Comparison of ENCODE assay signal across 8 cellular contexts in the genomic region with DNA sequence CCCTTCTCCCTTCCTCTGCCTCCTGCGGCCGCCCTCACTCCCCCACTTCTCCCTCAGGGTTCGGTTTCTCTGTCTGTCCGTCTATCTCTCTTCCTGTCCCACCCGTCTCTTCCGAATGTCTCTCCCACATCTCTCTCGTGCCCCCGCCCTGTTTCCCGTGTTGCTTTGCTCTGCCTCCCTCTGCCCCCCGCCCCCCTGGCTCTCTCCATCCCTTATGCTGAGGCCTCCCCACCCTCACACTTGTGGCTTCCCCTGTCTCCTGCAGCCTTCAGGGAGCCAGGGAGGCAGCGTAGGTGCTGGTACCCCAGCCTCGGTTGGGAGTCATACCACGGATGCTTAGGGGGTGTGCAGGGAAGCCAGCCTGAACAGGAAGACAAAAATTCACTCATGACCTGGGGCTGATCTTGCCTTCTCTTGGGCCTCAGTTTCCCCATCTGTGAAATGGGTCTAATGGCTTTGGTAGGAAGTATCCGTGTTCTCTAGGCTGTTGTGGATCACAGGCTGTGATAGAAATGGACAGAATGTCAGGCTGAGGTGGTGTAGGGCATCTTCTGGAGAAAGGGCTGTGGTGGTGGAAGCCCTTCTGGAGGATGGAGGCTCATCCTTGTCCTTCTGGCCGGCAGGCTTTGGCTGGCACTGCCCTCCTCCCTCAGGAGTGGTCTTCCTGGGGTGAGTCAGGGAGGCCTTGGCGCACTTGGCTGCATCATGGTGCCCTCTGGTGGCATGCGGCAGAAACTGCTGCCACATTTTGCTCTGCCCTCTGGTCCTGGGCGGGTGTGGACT. TPM values are rescaled to one million over a fixed set of nuclear protein-coding genes. Genes with fewer than 3 reads are reported as not detected.
DNase-seq lines count a peak whose midpoint lies in the region; ATAC-seq and TF ChIP-seq lines count a peak whose summit lies in the region.

No MANE protein-coding gene starts in this region.

- in situ Hi-C loops in ACHN (cut with HindIII; ENCODE audit: low pct_ligation_motif_present, low pct_unique_long_range_greater_than_20kb, low sequenced_read_pairs) = loop anchor here (25.0 kb wide), 1 partner anchor 129 kb away; no protein-coding TSS in a partner anchor

- WGBS in liver = 58% methylated on average over 18 of the region's 18 CpGs

- no peaks in the 10 kb centered on the region for H3K9me3 ChIP-seq in liver (ENCODE audit: control insufficient read depth in 4 of 4, low read length in 3 of 4)

- H3K4me1 ChIP-seq in liver (ENCODE audit: control insufficient read depth in 4 of 4, insufficient read depth in 4 of 4, low read length in 3 of 4) = no peaks in the 10 kb centered on the region

- no peaks in the 10 kb centered on the region for H3K36me3 ChIP-seq in liver (ENCODE audit: control insufficient read depth in 4 of 4, insufficient read depth in 3 of 4, low read depth in 1 of 4, low read length in 3 of 4)

- no peak overlapping the region for H3K9ac ChIP-seq in liver (ENCODE audit: low read depth in 1 of 2, low read length in 2 of 2)

- peak; percentile 76 for DNase-seq in ACHN
- peak; percentile 78 for DNase-seq in GM19238 (ENCODE audit: insufficient read length, low spot score)
- DNase-seq in NCI-H2227 (lab: John Stamatoyannopoulos, UW; ENCODE audit: unreplicated experiment) = peak; percentile 83
- DNase-seq in activated CD4-positive, alpha-beta T cell treated with anti-CD3 and anti-CD28 coated beads for 24 hours (ENCODE audit: low read depth in 2 of 2) = peak; percentile 37 to 41
- DNase-seq in choroid plexus epithelial cell (ENCODE audit: low read depth) = peak; percentile 78
- peak; percentile 17 to 36 (median 32) for DNase-seq in stimulated activated CD4-positive, alpha-beta T cell treated with anti-CD3 and anti-CD28 coated beads, TNF-alpha, amount 100 ng/mL, for 4 hours (ENCODE audit: low read depth in 3 of 3)

- peak; percentile 88 to 96 for TF ChIP-seq RAD21 in liver (IDR thresholded peaks at IDR 0.05)

- TF ChIP-seq CTCF in choroid plexus epithelial cell (conservative IDR thresholded peaks at IDR 0.05; ENCODE audit: low read depth, low read length) (peak; percentile 97), liver (IDR thresholded peaks at IDR 0.05; ENCODE audit: low read depth, low read length, missing input control) (peak; percentile 82)

- H3K4me3 ChIP-seq in choroid plexus epithelial cell (ENCODE audit: low read depth, low read length) (no peak overlapping the region), liver (ENCODE audit: low read depth in 1 of 3, low read length in 3 of 3) (no peak overlapping the region)

- H3K27me3 ChIP-seq in liver (ENCODE audit: control insufficient read depth in 4 of 4, insufficient read depth in 4 of 4, low read length in 3 of 4) = no peaks in the 10 kb centered on the region

- no peak overlapping the region for H3K27ac ChIP-seq in liver (ENCODE audit: low read depth in 1 of 2, low read length in 2 of 2)

- ATAC-seq in GM18868 (IDR thresholded peaks at IDR 0.05; ENCODE audit: unreplicated experiment) = no peak

TF ChIP-seq in liver, 16 proteins besides CTCF, POLR2A, EP300 and RAD21:
- TF ChIP-seq EGR1 (IDR thresholded peaks at IDR 0.05; ENCODE audit: low read depth in 2 of 2) = no peak
- TF ChIP-seq, protein P1, sequence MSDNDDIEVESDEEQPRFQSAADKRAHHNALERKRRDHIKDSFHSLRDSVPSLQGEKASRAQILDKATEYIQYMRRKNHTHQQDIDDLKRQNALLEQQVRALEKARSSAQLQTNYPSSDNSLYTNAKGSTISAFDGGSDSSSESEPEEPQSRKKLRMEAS (IDR thresholded peaks at IDR 0.05) = no peak
- TF ChIP-seq FOXA2 (IDR thresholded peaks at IDR 0.05) = no peak
- peak in 1 of 2 donors; percentile 23 for TF ChIP-seq HNF4A (conservative IDR thresholded peaks at IDR 0.05)

RNA-seq across cellular contexts. Expression of a gene that starts 55.5 kb away (rescaled TPM):
- under 1 TPM; 0.08 to 0.09 TPM for total RNA-seq in liver
- polyA plus RNA-seq in liver = under 1 TPM in 1 of 2 donors, not detected in 1; 0.02 TPM

Comparison
In these comparisons a context has a peak if more than half of its experiments do, and no peak if none do; other contexts are left out.
1. DNase-seq: peak in every context shown above with its lines; median percentile 83 in NCI-H2227; 78 in GM19238; 78 in choroid plexus epithelial cell; 76 in ACHN; 39 in activated CD4-positive, alpha-beta T cell treated with anti-CD3 and anti-CD28 coated beads for 24 hours; 32 in stimulated activated CD4-positive, alpha-beta T cell treated with anti-CD3 and anti-CD28 coated beads, TNF-alpha, amount 100 ng/mL, for 4 hours.